Comparison of ENCODE assay signal across 10 cellular contexts in the genomic region with DNA sequence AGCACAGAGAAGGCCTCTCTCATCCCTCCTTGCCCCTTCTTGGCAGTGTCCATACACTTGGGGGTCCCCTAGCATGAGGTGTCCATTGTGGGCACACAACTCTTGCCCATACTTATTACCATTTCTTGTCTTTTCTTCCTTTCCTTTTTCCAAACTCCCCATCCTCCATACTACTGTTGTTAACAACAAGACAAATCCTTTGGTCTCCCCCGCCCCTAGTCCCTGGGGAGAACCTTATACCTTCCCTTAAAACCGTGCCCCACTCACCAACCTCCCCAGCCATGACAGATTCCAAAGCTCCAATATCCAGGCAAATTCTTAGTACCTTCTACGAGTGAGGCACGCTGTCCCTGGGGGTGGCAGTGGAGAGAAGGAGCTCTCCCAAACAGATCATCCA.
DNase-seq lines count a peak whose midpoint lies in the region; ATAC-seq and TF ChIP-seq lines count a peak whose summit lies in the region.
"Had no signal": no experiment of that assay in that cellular context is flagged by ENCODE, and none has a peak within 500 bp of the region (broad histone marks: within the 10 kb centered on the region; RNA-seq: fewer than 3 reads in every experiment).

No MANE protein-coding gene starts in this region.

- ATAC-seq in lower lobe of right lung (no peak), HG03039 (IDR thresholded peaks at IDR 0.05; ENCODE audit: unreplicated experiment) (no peak)

- peaks cover 29% of the 10 kb centered on the region for H3K4me1 Mint-ChIP-seq in T-helper 2 cell treated with Interferon-gamma antibody and Interleukin-4, amounts not matched to agents 5 μg/mL and 100 μg/mL, for 36 hours (ENCODE audit: low read depth)

- no peaks in the 10 kb centered on the region for H3K27me3 ChIP-seq in lower lobe of right lung (ENCODE audit: low read depth)

- H3K36me3 ChIP-seq in lower lobe of right lung: no peaks in the 10 kb centered on the region

- intact Hi-C loops in lower lobe of right lung (cut with DNase I): no loop called here

- DNase-seq in T-helper 2 cell treated with Interferon-gamma antibody and Interleukin-4, amounts not matched to agents 5 μg/mL and 100 μg/mL, for 36 hours (ENCODE audit: low spot score): no peak
- DNase-seq in T-helper 2 cell (no peak), lower lobe of right lung (no peak), substantia nigra (lab: John Stamatoyannopoulos, UW) (no peak), NCI-H2107 (lab: John Stamatoyannopoulos, UW) (no peak)
- no peak for DNase-seq in stimulated activated naive CD4-positive, alpha-beta T cell (lab: John Stamatoyannopoulos, UW)
- DNase-seq: ACHN, NCI-H2227 treated with DMSO at 0.1 percent for 48 hours had no signal

- H3K36me3 Mint-ChIP-seq in T-helper 2 cell treated with Interferon-gamma antibody and Interleukin-4, amounts not matched to agents 5 μg/mL and 100 μg/mL, for 36 hours (ENCODE audit: low read depth): no peaks in the 10 kb centered on the region

- no peak for TF ChIP-seq CTCF in lower lobe of right lung (IDR thresholded peaks at IDR 0.05)

- H3K27ac Mint-ChIP-seq in T-helper 2 cell treated with Interferon-gamma antibody and Interleukin-4, amounts not matched to agents 5 μg/mL and 100 μg/mL, for 36 hours: peak overlapping the region; percentile 50

- peaks cover 6% of the 10 kb centered on the region for H3K27me3 Mint-ChIP-seq in T-helper 2 cell treated with Interferon-gamma antibody and Interleukin-4, amounts not matched to agents 5 μg/mL and 100 μg/mL, for 36 hours (ENCODE audit: low read depth)

- H3K4me3 Mint-ChIP-seq in T-helper 2 cell treated with Interferon-gamma antibody and Interleukin-4, amounts not matched to agents 5 μg/mL and 100 μg/mL, for 36 hours: no peak overlapping the region

- H3K9me3 Mint-ChIP-seq in T-helper 2 cell treated with Interferon-gamma antibody and Interleukin-4, amounts not matched to agents 5 μg/mL and 100 μg/mL, for 36 hours: no peaks in the 10 kb centered on the region

- H3K9me3 ChIP-seq in lower lobe of right lung: no peaks in the 10 kb centered on the region

- peak overlapping the region; percentile 27 for H3K4me3 ChIP-seq in lower lobe of right lung

- H3K27ac ChIP-seq in angular gyrus (ENCODE audit: low read depth, low read length) (peak overlapping the region; percentile 85), lower lobe of right lung (peak overlapping the region; percentile 87), substantia nigra (ENCODE audit: low read depth, low read length, poor library complexity, severe bottlenecking) (peak overlapping the region; percentile 87)

- H3K4me1 ChIP-seq in lower lobe of right lung: peaks cover 64% of the 10 kb centered on the region
